Comparison of ENCODE assay signal across 16 cellular contexts in the genomic region with DNA sequence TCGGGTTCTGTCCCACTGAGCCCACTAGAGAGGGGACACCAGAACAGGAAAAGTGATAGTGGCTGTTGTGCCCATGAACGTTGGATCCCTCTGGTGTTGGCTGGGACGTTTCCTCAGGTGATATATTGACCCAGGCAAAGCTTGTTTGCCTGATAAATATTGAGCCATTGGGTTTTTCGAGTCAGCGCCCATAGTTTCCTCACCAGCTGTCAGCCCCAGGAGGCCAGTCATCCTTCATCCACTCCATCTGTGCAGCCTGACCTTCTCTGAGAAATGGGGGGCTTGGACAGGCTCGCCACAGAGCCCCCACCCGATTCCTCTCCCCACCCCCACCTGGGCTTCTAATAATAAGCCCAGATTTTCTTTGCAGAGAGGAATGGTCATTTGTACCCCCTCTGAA. TPM values are rescaled to one million over a fixed set of nuclear protein-coding genes. Genes with fewer than 3 reads are reported as not detected.
DNase-seq lines count a peak whose midpoint lies in the region; ATAC-seq and TF ChIP-seq lines count a peak whose summit lies in the region.
"Had no signal": no experiment of that assay in that cellular context is flagged by ENCODE, and none has a peak within 500 bp of the region (broad histone marks: within the 10 kb centered on the region; RNA-seq: fewer than 3 reads in every experiment).

No MANE protein-coding gene starts in this region.

- H3K27ac ChIP-seq in osteoblast (ENCODE audit: low read depth, low read length) (no peak overlapping the region), spleen (no peak overlapping the region), thyroid gland (no peak overlapping the region)
- H3K27ac ChIP-seq: BLaER1, C4-2B had no signal

- CTCF ChIA-PET in WTC11 (lab: Charles Lee) = interaction anchor here (1.8 kb wide), 1 partner anchor 154 kb away, joined by 4 read pairs; no protein-coding TSS in a partner anchor

- no peak for TF ChIP-seq POLR2A in spleen (IDR thresholded peaks at IDR 0.05)
- TF ChIP-seq POLR2A in thyroid gland (IDR thresholded peaks at IDR 0.05) = no peak

- no peaks in the 10 kb centered on the region for H3K36me3 ChIP-seq in osteoblast (ENCODE audit: insufficient read depth, low read length)
- no peaks in the 10 kb centered on the region for H3K36me3 ChIP-seq in spleen
- no peaks in the 10 kb centered on the region for H3K36me3 ChIP-seq in thyroid gland
- H3K36me3 ChIP-seq: BLaER1 had no signal

- no peak overlapping the region for H3K4me3 Mint-ChIP-seq in WTC11
- H3K4me3 Mint-ChIP-seq: B cell; CD4-positive, CD25-positive, alpha-beta regulatory T cell; CD8-positive, alpha-beta T cell had no signal

- H3K9me3 Mint-ChIP-seq in WTC11 = peaks cover 9% of the 10 kb centered on the region

- H3K27me3 Mint-ChIP-seq in WTC11 (ENCODE audit: low read depth) = no peaks in the 10 kb centered on the region

- H3K4me2 ChIP-seq in osteoblast (ENCODE audit: insufficient read depth, low read length) = no peak overlapping the region
- H3K4me2 ChIP-seq: BLaER1 had no signal

- WGBS in spleen, 5 donors = 59 to 74% (median 61%) methylated on average over 7 of the region's 7 CpGs
- 51 to 54% methylated on average over 7 of the region's 7 CpGs for WGBS in thyroid gland, 2 donors

- ATAC-seq in WTC11 = no peak
- ATAC-seq: CD8-positive, alpha-beta T cell had no signal

- H3K36me3 Mint-ChIP-seq in WTC11 = peaks cover 8% of the 10 kb centered on the region; the same call in 1 of the 2 replicates
- H3K36me3 Mint-ChIP-seq: CD8-positive, alpha-beta T cell had no signal

- H3K4me1 ChIP-seq in osteoblast (ENCODE audit: insufficient read depth, low read length) = no peaks in the 10 kb centered on the region
- H3K4me1 ChIP-seq in spleen = no peaks in the 10 kb centered on the region
- no peaks in the 10 kb centered on the region for H3K4me1 ChIP-seq in thyroid gland
- H3K4me1 ChIP-seq: BLaER1, Caco-2 had no signal

- no peaks in the 10 kb centered on the region for H4K20me1 ChIP-seq in osteoblast (ENCODE audit: insufficient read depth, low read length)

- H3K27me3 ChIP-seq in osteoblast (ENCODE audit: insufficient read depth, low read length) = no peaks in the 10 kb centered on the region
- peaks cover 0 to 47% (median 0%) of the 10 kb centered on the region in 7 donors for H3K27me3 ChIP-seq in spleen (replicated peaks in 1 of 7)
- no peaks in the 10 kb centered on the region for H3K27me3 ChIP-seq in thyroid gland
- H3K27me3 ChIP-seq: BLaER1 had no signal

- no peak overlapping the region for H3K27ac Mint-ChIP-seq in WTC11
- H3K27ac Mint-ChIP-seq: B cell; CD8-positive, alpha-beta T cell had no signal

- TF ChIP-seq CTCF in WTC11 (IDR thresholded peaks at IDR 0.05) = no peak
- no peak for TF ChIP-seq CTCF in osteoblast (IDR thresholded peaks at IDR 0.05; ENCODE audit: extremely low read depth, low read depth, low read length)
- no peak for TF ChIP-seq CTCF in spleen (IDR thresholded peaks at IDR 0.05 in 8 of 11, conservative IDR thresholded peaks at IDR 0.05 in 3 of 11)
- no peak for TF ChIP-seq CTCF in thyroid gland (IDR thresholded peaks at IDR 0.05)

- intact Hi-C loops in spleen (cut with DNase I; ENCODE audit: low total_unique reads) = no loop called here
- intact Hi-C loops in thyroid gland (cut with DNase I) = no loop called here

- POLR2A ChIA-PET in WTC11 (lab: Charles Lee) = no interaction called here

- peak; percentile 26 for DNase-seq in NCI-H69 (lab: John Stamatoyannopoulos, UW)
- peak; percentile 3 for DNase-seq in WTC11 (ENCODE audit: low spot score)
- peak; percentile 55 for DNase-seq in osteoblast (ENCODE audit: insufficient read length, low spot score, missing footprints)
- peak; percentile 42 for DNase-seq in spleen
- no peak for DNase-seq in NCI-H446 (lab: John Stamatoyannopoulos, UW)
- DNase-seq in thyroid gland = no peak
- DNase-seq: Caco-2; CD4-positive, CD25-positive, alpha-beta regulatory T cell; CD8-positive, alpha-beta T cell; DMS153; DND-41; GOT3; HCEC 1CT had no signal

- no peaks in the 10 kb centered on the region for H3K9me3 ChIP-seq in osteoblast (ENCODE audit: low read depth, low read length)
- H3K9me3 ChIP-seq in spleen = peaks cover 0 to 12% (median 5%) of the 10 kb centered on the region in 8 donors
- no peaks in the 10 kb centered on the region for H3K9me3 ChIP-seq in thyroid gland
- H3K9me3 ChIP-seq: Caco-2 had no signal

- H2AFZ ChIP-seq in osteoblast (ENCODE audit: low read length) = no peak overlapping the region

- no peak overlapping the region for H3K4me3 ChIP-seq in osteoblast (ENCODE audit: insufficient read depth, low read length)
- no peak overlapping the region for H3K4me3 ChIP-seq in spleen
- no peak overlapping the region for H3K4me3 ChIP-seq in thyroid gland (replicated peaks in 1 of 3)
- H3K4me3 ChIP-seq: BLaER1 had no signal

- peaks cover 7% of the 10 kb centered on the region for H3K4me1 Mint-ChIP-seq in WTC11
- H3K4me1 Mint-ChIP-seq: B cell; CD4-positive, CD25-positive, alpha-beta regulatory T cell had no signal

- no peaks in the 10 kb centered on the region for H3K79me2 ChIP-seq in osteoblast (ENCODE audit: insufficient read depth, low read length)

TF ChIP-seq in WTC11, 78 proteins besides CTCF, POLR2A, EP300 and RAD21 (continues in another document):
- TF ChIP-seq ARID4B (CRISPR knock-in tag; IDR thresholded peaks at IDR 0.05; ENCODE audit: borderline replicate concordance) = no peak
- no peak for TF ChIP-seq SOX15 (CRISPR knock-in tag; IDR thresholded peaks at IDR 0.05)
- no peak for TF ChIP-seq ATF1 (CRISPR knock-in tag; IDR thresholded peaks at IDR 0.05)
- TF ChIP-seq CBFB (CRISPR knock-in tag; IDR thresholded peaks at IDR 0.05; ENCODE audit: low read depth) = no peak
- TF ChIP-seq IRF2 (CRISPR knock-in tag; IDR thresholded peaks at IDR 0.05; ENCODE audit: borderline replicate concordance, low read depth) = no peak
- no peak for TF ChIP-seq NFE2L1 (CRISPR knock-in tag; IDR thresholded peaks at IDR 0.05)
- no peak for TF ChIP-seq TP53 (CRISPR knock-in tag; IDR thresholded peaks at IDR 0.05)
- TF ChIP-seq, protein P1, sequence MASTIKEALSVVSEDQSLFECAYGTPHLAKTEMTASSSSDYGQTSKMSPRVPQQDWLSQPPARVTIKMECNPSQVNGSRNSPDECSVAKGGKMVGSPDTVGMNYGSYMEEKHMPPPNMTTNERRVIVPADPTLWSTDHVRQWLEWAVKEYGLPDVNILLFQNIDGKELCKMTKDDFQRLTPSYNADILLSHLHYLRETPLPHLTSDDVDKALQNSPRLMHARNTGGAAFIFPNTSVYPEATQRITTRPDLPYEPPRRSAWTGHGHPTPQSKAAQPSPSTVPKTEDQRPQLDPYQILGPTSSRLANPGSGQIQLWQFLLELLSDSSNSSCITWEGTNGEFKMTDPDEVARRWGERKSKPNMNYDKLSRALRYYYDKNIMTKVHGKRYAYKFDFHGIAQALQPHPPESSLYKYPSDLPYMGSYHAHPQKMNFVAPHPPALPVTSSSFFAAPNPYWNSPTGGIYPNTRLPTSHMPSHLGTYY (CRISPR knock-in tag; IDR thresholded peaks at IDR 0.05) = no peak
- no peak for TF ChIP-seq MYBL2 (CRISPR knock-in tag; IDR thresholded peaks at IDR 0.05)

RNA-seq across cellular contexts. Expression of gene DISP3, which starts 13.3 kb away (rescaled TPM):
- total RNA-seq in WTC11 (2021) (5.9 to 6.1 TPM (median 6.0 TPM) in 3 replicates), osteoblast (under 0.01 TPM in 2 replicates), spleen (under 1 TPM; 0.32 to 0.69 (median 0.52) TPM), thyroid gland (not detected)
- under 1 TPM; 0.06 to 0.35 (median 0.26) TPM for polyA plus RNA-seq in spleen

Comparison
In these comparisons a context has a peak if more than half of its experiments do, and no peak if none do; other contexts are left out.
1. DNase-seq: peak in NCI-H69 (single experiment), WTC11 (single experiment), osteoblast (single experiment) and spleen (single experiment); none in NCI-H446 (0 of 2) and thyroid gland (0 of 2).